In genomic region chr12:111368684-111369495, GRCh38 we compare ENCODE assay signal across 8 cellular contexts. TPM values are rescaled to one million over a fixed set of nuclear protein-coding genes. Genes with fewer than 3 reads are reported as not detected.
DNase-seq lines count a peak whose midpoint lies in the region; ATAC-seq and TF ChIP-seq lines count a peak whose summit lies in the region.

Gene PHETA1, minus strand, starts transcription at chr12:111369095. Its CDS starts 5,668 bp downstream, at chr12:111363427.

- H3K4me3 ChIP-seq in OCI-LY3 (ENCODE audit: low read length) (peak within 1 kb of the TSS; percentile 90), esophagus (ENCODE audit: low read depth in 1 of 2, low read length in 2 of 2) (peak within 1 kb of the TSS; percentile 65 to 84), mucosa of rectum (ENCODE audit: low read length in 2 of 2) (peak within 1 kb of the TSS; percentile 70 to 90)

- peaks cover 14% of the 10 kb centered on the region; the same call in 1 of the 2 replicates for H3K27me3 ChIP-seq in OCI-LY3 (ENCODE audit: low read depth, low read length)
- H3K27me3 ChIP-seq in esophagus (ENCODE audit: control insufficient read depth in 1 of 2, insufficient read depth in 2 of 2, low read length in 2 of 2): no peaks in the 10 kb centered on the region
- H3K27me3 ChIP-seq in mucosa of rectum (ENCODE audit: control insufficient read depth in 2 of 2, insufficient read depth in 2 of 2, low read length in 2 of 2): no peaks in the 10 kb centered on the region

- DNase-seq in COR-L47 (lab: John Stamatoyannopoulos, UW) (peak; percentile 56), HUDEP-2 (lab: John Stamatoyannopoulos, UW; ENCODE audit: unreplicated experiment in 76 of 76) (peak in 72 of 76 experiments; percentile 6 to 90 (median 70))
- DNase-seq in activated T-cell treated with anti-CD3 and anti-CD28 coated beads, Interleukin-2, amount 50 U/mL, for 1 hour: peak; percentile 77
- peak; percentile 42 to 63 for DNase-seq in stimulated activated CD8-positive, alpha-beta memory T cell treated with anti-CD3 and anti-CD28 coated beads, Interleukin-4, amount 100 ng/mL, for 1 hour (ENCODE audit: low read depth in 2 of 2, low spot score in 1 of 2)

- H3K4me1 ChIP-seq in OCI-LY3 (ENCODE audit: low read length) (peaks cover 9% of the 10 kb centered on the region), esophagus (ENCODE audit: control insufficient read depth in 2 of 2, insufficient read depth in 2 of 2, low read length in 1 of 2) (peaks cover 11 to 15% of the 10 kb centered on the region in 2 donors), mucosa of rectum (ENCODE audit: control insufficient read depth in 2 of 2, insufficient read depth in 2 of 2, low read length in 2 of 2) (peaks cover 15 to 21% of the 10 kb centered on the region in 2 donors)

- peak within 1 kb of the TSS; percentile 95 for H2AFZ ChIP-seq in OCI-LY3 (ENCODE audit: low read depth, low read length)

- H3K27ac ChIP-seq in OCI-LY3 (ENCODE audit: low read length) (no peak within 1 kb of the TSS), esophagus (ENCODE audit: low read depth in 2 of 2, low read length in 1 of 2) (peak within 1 kb of the TSS in 1 of 2 donors; percentile 62), mucosa of rectum (ENCODE audit: low read depth in 2 of 2, low read length in 2 of 2) (peak within 1 kb of the TSS; percentile 74 to 82)

- H3K4me2 ChIP-seq in OCI-LY3 (ENCODE audit: low read length): peak within 1 kb of the TSS; percentile 97

- no peak for TF ChIP-seq CTCF in OCI-LY3 (IDR thresholded peaks at IDR 0.05; ENCODE audit: low read depth, low read length)

- H3K9ac ChIP-seq in OCI-LY3 (ENCODE audit: low read length) (peak within 1 kb of the TSS; percentile 66), mucosa of rectum (ENCODE audit: low read depth in 1 of 2, low read length in 2 of 2) (peak within 1 kb of the TSS; percentile 75 to 80)

- 0 to 1% methylated on average over 76 to 77 of the region's 77 CpGs for WGBS in esophagus, 2 donors

- H3K36me3 ChIP-seq in OCI-LY3 (replicated peaks; ENCODE audit: low read depth, low read length) (no peaks in the 10 kb centered on the region), esophagus (ENCODE audit: control insufficient read depth in 2 of 2, insufficient read depth in 2 of 2, low read length in 1 of 2) (peaks cover 0 to 9% of the 10 kb centered on the region in 2 donors), mucosa of rectum (ENCODE audit: control insufficient read depth in 2 of 2, insufficient read depth in 2 of 2, low read length in 2 of 2) (peaks cover 9 to 16% of the 10 kb centered on the region in 2 donors)

- H3K9me3 ChIP-seq in OCI-LY3 (ENCODE audit: insufficient read depth, low read length) (no peaks in the 10 kb centered on the region), esophagus (ENCODE audit: control insufficient read depth in 2 of 2, insufficient read depth in 1 of 2, low read depth in 1 of 2, low read length in 1 of 2) (no peaks in the 10 kb centered on the region), mucosa of rectum (ENCODE audit: control insufficient read depth in 2 of 2, low read length in 2 of 2) (no peaks in the 10 kb centered on the region)

- H4K20me1 ChIP-seq in OCI-LY3 (ENCODE audit: insufficient read depth, low read length): no peaks in the 10 kb centered on the region

- peak; percentile 85 for ATAC-seq in GM21390 (IDR thresholded peaks at IDR 0.05; ENCODE audit: unreplicated experiment)

- H3K79me2 ChIP-seq in OCI-LY3 (ENCODE audit: low read length): no peaks in the 10 kb centered on the region

RNA-seq across cellular contexts. Expression of gene PHETA1, which starts in this region (rescaled TPM):
- 10 to 100 TPM in 1 of 2 donors, 1 to 10 TPM in 1; 9.0 to 10.0 TPM for polyA plus RNA-seq in esophagus
